In genomic region chr15:91625506-91625905, GRCh38 we compare ENCODE assay signal across 20 cellular contexts.
DNase-seq lines count a peak whose midpoint lies in the region; ATAC-seq and TF ChIP-seq lines count a peak whose summit lies in the region.
"Had no signal": no experiment of that assay in that cellular context is flagged by ENCODE, and none has a peak within 500 bp of the region (broad histone marks: within the 10 kb centered on the region; RNA-seq: fewer than 3 reads in every experiment).

No MANE protein-coding gene starts in this region.

- DNase-seq in SIG-M5 treated with dmso at 0.1 percent for 504 hours (lab: John Stamatoyannopoulos, UW; ENCODE audit: unreplicated experiment) (peak; percentile 22), SIG-M5 (lab: John Stamatoyannopoulos, UW) (no peak), islet precursor cell (peak; percentile 83), retina (peak; percentile 29), DMS53 treated with DMSO at 0.1 percent for 48 hours (lab: John Stamatoyannopoulos, UW; ENCODE audit: unreplicated experiment) (no peak)
- DNase-seq: ACHN; CD4-positive, alpha-beta T cell; COR-L47; DND-41; Karpas-422; MG63; NCI-H1417 treated with DMSO at 0.1 percent for 48 hours; NCI-H187; NCI-H446; NCI-H526 treated with DMSO at 0.1 percent for 48 hours; OCI-M1; RPMI8226 had no signal

- peak overlapping the region in 4 of 5 experiments; percentile 9 to 81 (median 78) for H3K27ac Mint-ChIP-seq in brain
- H3K27ac Mint-ChIP-seq: CD4-positive, alpha-beta T cell had no signal

- TF ChIP-seq CTCF in brain (conservative IDR thresholded peaks at IDR 0.05) = no peak

- no peaks in the 10 kb centered on the region for H3K36me3 Mint-ChIP-seq in brain

- peaks cover 70% of the 10 kb centered on the region for H3K4me1 Mint-ChIP-seq in brain

- peaks cover 6% of the 10 kb centered on the region for H3K27me3 Mint-ChIP-seq in brain

- ATAC-seq in GM18517 (IDR thresholded peaks at IDR 0.05; ENCODE audit: unreplicated experiment) (no peak), GM21526 (IDR thresholded peaks at IDR 0.05; ENCODE audit: low FRiP score, unreplicated experiment) (no peak)

- H3K9me3 Mint-ChIP-seq in brain = peaks cover 0 to 7% (median 0%) of the 10 kb centered on the region in 5 experiments
- H3K9me3 Mint-ChIP-seq: CD4-positive, alpha-beta T cell had no signal

- no peak overlapping the region for H3K4me3 Mint-ChIP-seq in brain
- H3K4me3 Mint-ChIP-seq: CD4-positive, alpha-beta T cell had no signal

Comparison
In these comparisons a context has a peak if more than half of its experiments do, and no peak if none do; other contexts are left out.
1. DNase-seq: peak in SIG-M5 treated with dmso at 0.1 percent for 504 hours (single experiment), islet precursor cell (single experiment) and retina (single experiment); none in SIG-M5 (single experiment) and DMS53 treated with DMSO at 0.1 percent for 48 hours (single experiment).